ENCODE assay signal across 16 cellular contexts in genomic region chr4:171924761-171925376, GRCh38.
DNase-seq lines count a peak whose midpoint lies in the region; ATAC-seq and TF ChIP-seq lines count a peak whose summit lies in the region.
"Had no signal": no experiment of that assay in that cellular context is flagged by ENCODE, and none has a peak within 500 bp of the region (broad histone marks: within the 10 kb centered on the region; RNA-seq: fewer than 3 reads in every experiment).

No MANE protein-coding gene starts in this region.

- in situ Hi-C loops in KBM-7 (cut with MboI; ENCODE audit: low pct_unique_long_range_greater_than_20kb, low sequenced_read_pairs), result no loop called here

- peaks cover 25% of the 10 kb centered on the region for H3K4me1 ChIP-seq in HUES64 (ENCODE audit: insufficient read depth, low read length)
- H3K4me1 ChIP-seq: Caco-2 had no signal

- no peak for TF ChIP-seq CTCF in AG10803 (conservative IDR thresholded peaks at IDR 0.05; ENCODE audit: low read length)

- peak overlapping the region; percentile 11 for H3K27ac ChIP-seq in HUES64 (ENCODE audit: low read depth, low read length)
- H3K27ac ChIP-seq: GM23248, HL-60 had no signal

- no peaks in the 10 kb centered on the region for H3K27me3 ChIP-seq in HUES64 (ENCODE audit: insufficient read depth, low read length)

- H3K9me3 ChIP-seq in HUES64 (ENCODE audit: insufficient read depth, low read depth, low read length), result no peaks in the 10 kb centered on the region
- H3K9me3 ChIP-seq: Caco-2 had no signal

- H3K4me3 ChIP-seq in AG10803 (ENCODE audit: low read length) (no peak overlapping the region), HUES64 (ENCODE audit: low read length) (no peak overlapping the region)
- H3K4me3 ChIP-seq: GM23248 had no signal

- DNase-seq in AG10803 (ENCODE audit: low read depth), result peak; percentile 0
- DNase-seq in NCI-H69 (lab: John Stamatoyannopoulos, UW), result peak; percentile 89
- peak; percentile 12 for DNase-seq in fibroblast of peridontal ligament (ENCODE audit: extremely low read depth)
- no peak for DNase-seq in KBM-7
- DNase-seq: ACHN, Caco-2, GM23248, MV-4-11, NCI-H1436, RPMI8226, SIG-M5 had no signal

- no peak overlapping the region; the same call in 1 of the 2 replicates for H3K9ac ChIP-seq in HUES64 (ENCODE audit: low read depth, low read length)
- H3K9ac ChIP-seq: GM23248 had no signal

- no peaks in the 10 kb centered on the region for H3K36me3 ChIP-seq in HUES64 (ENCODE audit: insufficient read depth, low read length)

- no peak for ATAC-seq in GM18519 (IDR thresholded peaks at IDR 0.05; ENCODE audit: low FRiP score, unreplicated experiment)
- no peak for ATAC-seq in GM18909 (IDR thresholded peaks at IDR 0.05; ENCODE audit: poor library complexity, unreplicated experiment)
- no peak for ATAC-seq in GM19324 (IDR thresholded peaks at IDR 0.05; ENCODE audit: low FRiP score, unreplicated experiment)

- 86% methylated on average over 5 of the region's 5 CpGs for WGBS in HUES64
